ENCODE assay signal across 7 cellular contexts in genomic region chr15:34583399-34584320, GRCh38.
DNase-seq lines count a peak whose midpoint lies in the region; ATAC-seq and TF ChIP-seq lines count a peak whose summit lies in the region.

Gene GOLGA8B (minus strand): TSS chr15:34583651. CDS start chr15:34535912, 47,739 bp downstream.

- H3K4me3 ChIP-seq in WI38 (ENCODE audit: low read depth, low read length) = peak within 1 kb of the TSS; percentile 68
- peak within 1 kb of the TSS; percentile 68 to 70 for H3K4me3 ChIP-seq in cardiac fibroblast (replicated peaks in 1 of 2; ENCODE audit: low read depth in 2 of 2, low read length in 2 of 2)

- DNase-seq in NCI-H2081 (lab: John Stamatoyannopoulos, UW) (peak; percentile 80), cardiac fibroblast (ENCODE audit: low read depth in 2 of 2) (peak; percentile 47 to 63), islet precursor cell (peak; percentile 87)
- peak; percentile 61 to 70 for DNase-seq in stimulated activated CD4-positive, alpha-beta T cell treated with anti-CD3 and anti-CD28 coated beads, Interleukin-15, amount 100 ng/mL, for 1 hour (ENCODE audit: low read depth in 1 of 2, low spot score in 1 of 2)

- peak; percentile 63 for TF ChIP-seq POLR2A in GM18505 (IDR thresholded peaks at IDR 0.05; ENCODE audit: borderline replicate concordance, extremely low read depth, insufficient read depth, insufficient read length)

- no peak for TF ChIP-seq CTCF in WI38 (IDR thresholded peaks at IDR 0.05; ENCODE audit: low read depth, low read length)
- no peak for TF ChIP-seq CTCF in cardiac fibroblast (IDR thresholded peaks at IDR 0.05; ENCODE audit: low read depth, low read length)

- ATAC-seq in GM18505 (IDR thresholded peaks at IDR 0.05; ENCODE audit: unreplicated experiment) (peak; percentile 64), HG02840 (IDR thresholded peaks at IDR 0.05; ENCODE audit: low FRiP score, unreplicated experiment) (peak; percentile 72)

Comparison
In these comparisons a context has a peak if more than half of its experiments do, and no peak if none do; other contexts are left out.
1. Peak in every context shown above with its lines: DNase-seq, ATAC-seq and H3K4me3 ChIP-seq.